19 cellular contexts compared by ENCODE assay signal in the genomic region with DNA sequence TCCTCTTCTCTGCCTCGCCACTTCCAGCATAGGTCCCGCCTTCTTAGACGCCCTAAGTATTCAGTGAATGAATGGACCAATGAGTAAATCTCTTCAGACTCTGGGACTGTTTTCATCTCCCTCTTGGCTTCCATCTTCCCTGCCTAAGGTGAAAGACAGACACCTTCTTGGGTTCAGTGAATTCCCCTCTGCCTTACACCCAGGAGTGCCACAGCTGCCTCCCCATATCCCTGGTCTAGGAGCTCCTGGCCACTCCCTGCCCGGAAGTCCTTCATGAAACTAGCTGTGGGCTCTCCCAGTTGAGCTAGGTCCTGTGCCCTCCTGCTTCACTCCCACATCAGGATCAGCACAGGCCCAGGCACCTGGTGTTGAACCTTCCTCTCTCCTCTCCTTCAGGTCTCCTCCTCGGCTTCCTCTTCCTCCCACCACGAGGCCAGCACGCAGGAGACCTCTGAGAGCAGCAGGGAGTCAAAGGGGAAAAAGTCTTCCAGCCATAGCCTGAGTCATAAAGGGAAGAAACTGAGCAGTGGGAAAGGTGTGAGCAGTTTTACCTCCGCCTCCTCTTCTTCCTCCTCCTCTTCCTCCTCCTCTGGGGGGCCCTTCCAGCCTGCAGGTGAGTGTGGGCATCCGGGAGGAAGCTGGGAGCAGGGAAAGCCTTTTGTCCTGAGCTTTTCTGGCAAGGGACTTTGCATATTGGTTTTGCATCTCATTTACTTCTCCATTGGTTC. TPM values are rescaled to one million over a fixed set of nuclear protein-coding genes. Genes with fewer than 3 reads are reported as not detected.
DNase-seq lines count a peak whose midpoint lies in the region; ATAC-seq and TF ChIP-seq lines count a peak whose summit lies in the region.
"Had no signal": no experiment of that assay in that cellular context is flagged by ENCODE, and none has a peak within 500 bp of the region (broad histone marks: within the 10 kb centered on the region; RNA-seq: fewer than 3 reads in every experiment).

No MANE protein-coding gene starts in this region.

- H3K4me3 ChIP-seq in CD4-positive, CD25-positive, alpha-beta regulatory T cell (ENCODE audit: low read depth, low read length) = no peak overlapping the region
- H3K4me3 ChIP-seq in DND-41 (ENCODE audit: low read depth in 1 of 2, low read length in 2 of 2) (no peak overlapping the region), GM23248 (no peak overlapping the region)
- H3K4me3 ChIP-seq in naive thymus-derived CD4-positive, alpha-beta T cell (ENCODE audit: low read length) = no peak overlapping the region
- H3K4me3 ChIP-seq: HAP-1, SJSA1, stomach, vagina had no signal

- peaks cover 3% of the 10 kb centered on the region; the same call in 1 of the 2 replicates for H3K79me2 ChIP-seq in DND-41 (ENCODE audit: insufficient read depth, low read length)
- no peaks in the 10 kb centered on the region for H3K79me2 ChIP-seq in GM23248 (ENCODE audit: insufficient read depth)

- in situ Hi-C loops in GM23248 (cut with MboI) = no loop called here

- DNase-seq in CD4-positive, CD25-positive, alpha-beta regulatory T cell = no peak
- no peak for DNase-seq in DND-41
- DNase-seq in activated CD8-positive, alpha-beta T cell treated with anti-CD3 and anti-CD28 coated beads, Interleukin-2, amount 10 ng/mL, durations not matched to agents 7 days and 5 days = no peak
- DNase-seq in naive thymus-derived CD4-positive, alpha-beta T cell = no peak
- DNase-seq in GM23248 = no peak
- no peak for DNase-seq in left cardiac atrium
- DNase-seq: aorta, EL, erythroblast, NCI-H1417 treated with DMSO at 0.1 percent for 48 hours, NCI-H226, occipital lobe, stomach had no signal

- H3K27ac ChIP-seq in CD4-positive, CD25-positive, alpha-beta regulatory T cell (ENCODE audit: insufficient read depth, low read length, poor library complexity, severe bottlenecking) = no peak overlapping the region
- 0 out of 2 replicates have a peak overlapping the region, but pooled peaks have one; percentile 13 for H3K27ac ChIP-seq in DND-41 (ENCODE audit: low read length)
- no peak overlapping the region for H3K27ac ChIP-seq in naive thymus-derived CD4-positive, alpha-beta T cell (ENCODE audit: low read depth, low read length)
- H3K27ac ChIP-seq in GM23248 = no peak overlapping the region
- H3K27ac ChIP-seq: C4-2B, SJSA1, vagina had no signal

- no peak overlapping the region for H2AFZ ChIP-seq in DND-41 (ENCODE audit: low read depth, low read length)
- no peak overlapping the region for H2AFZ ChIP-seq in GM23248

- H3K9ac ChIP-seq in DND-41 (ENCODE audit: low read depth, low read length) = no peak overlapping the region
- no peak overlapping the region for H3K9ac ChIP-seq in GM23248

- no peaks in the 10 kb centered on the region for H3K9me2 ChIP-seq in GM23248 (ENCODE audit: insufficient read depth)

- no peak for TF ChIP-seq CTCF in DND-41 (IDR thresholded peaks at IDR 0.05; ENCODE audit: borderline replicate concordance, extremely low read depth, low read length, poor library complexity, severe bottlenecking)

- H3K4me2 ChIP-seq in DND-41 (ENCODE audit: insufficient read depth, low read length) (no peak overlapping the region), GM23248 (ENCODE audit: unreplicated experiment) (no peak overlapping the region)

- POLR2A ChIA-PET in activated CD8-positive, alpha-beta T cell treated with anti-CD3 and anti-CD28 coated beads, Interleukin-2, amount 10 ng/mL, durations not matched to agents 7 days and 5 days (lab: Charles Lee) = interaction anchor here (1.2 to 2.9 kb wide), 3 partner anchors 8 to 13 kb away, joined by 4 to 11 read pairs (median 7); a partner anchor contains a TSS
- POLR2A ChIA-PET in naive thymus-derived CD4-positive, alpha-beta T cell (lab: Charles Lee) = interaction anchor here (1.9 to 15.9 kb wide), 3 partner anchors 8 to 13 kb away, joined by 4 to 317 read pairs (median 53); a partner anchor contains a TSS

- peaks cover 82% of the 10 kb centered on the region for H3K36me3 ChIP-seq in CD4-positive, CD25-positive, alpha-beta regulatory T cell (ENCODE audit: control insufficient read depth, insufficient read depth, low read length)
- H3K36me3 ChIP-seq in DND-41 (ENCODE audit: insufficient read depth, low read length) = peaks cover 95% of the 10 kb centered on the region
- H3K36me3 ChIP-seq in naive thymus-derived CD4-positive, alpha-beta T cell (ENCODE audit: control insufficient read depth in 2 of 3, insufficient read depth in 3 of 3, low read length in 3 of 3) = peaks cover 19 to 99% (median 26%) of the 10 kb centered on the region in 3 experiments
- H3K36me3 ChIP-seq in GM23248 (ENCODE audit: low read depth) = no peaks in the 10 kb centered on the region; the same call in 1 of the 2 replicates

- intact Hi-C loops in naive thymus-derived CD4-positive, alpha-beta T cell (cut with micrococcal nuclease) = no loop called here
- intact Hi-C loops in left cardiac atrium (cut with DNase I) = no loop called here

- H3K27me3 Mint-ChIP-seq in CD4-positive, CD25-positive, alpha-beta regulatory T cell = no peaks in the 10 kb centered on the region
- no peaks in the 10 kb centered on the region for H3K27me3 Mint-ChIP-seq in activated CD8-positive, alpha-beta T cell treated with anti-CD3 and anti-CD28 coated beads, Interleukin-2, amount 10 ng/mL, durations not matched to agents 7 days and 5 days (ENCODE audit: low read depth)
- no peaks in the 10 kb centered on the region for H3K27me3 Mint-ChIP-seq in naive thymus-derived CD4-positive, alpha-beta T cell

- H3K4me1 ChIP-seq in CD4-positive, CD25-positive, alpha-beta regulatory T cell (ENCODE audit: control insufficient read depth, insufficient read depth, low read length, poor library complexity, severe bottlenecking) = no peaks in the 10 kb centered on the region
- H3K4me1 ChIP-seq in DND-41 (ENCODE audit: insufficient read depth, low read length) = no peaks in the 10 kb centered on the region
- H3K4me1 ChIP-seq in naive thymus-derived CD4-positive, alpha-beta T cell (ENCODE audit: control insufficient read depth in 2 of 2, insufficient read depth in 2 of 2, low read length in 2 of 2) = peaks cover 0 to 3% of the 10 kb centered on the region in 2 donors
- H3K4me1 ChIP-seq in GM23248 (ENCODE audit: insufficient read depth) = no peaks in the 10 kb centered on the region
- H3K4me1 ChIP-seq: HAP-1, SJSA1, vagina had no signal

- peak overlapping the region in 2 of 3 donors; percentile 55 for H3K27ac Mint-ChIP-seq in CD4-positive, CD25-positive, alpha-beta regulatory T cell
- H3K27ac Mint-ChIP-seq in activated CD8-positive, alpha-beta T cell treated with anti-CD3 and anti-CD28 coated beads, Interleukin-2, amount 10 ng/mL, durations not matched to agents 7 days and 5 days = peak overlapping the region; percentile 78
- H3K27ac Mint-ChIP-seq in naive thymus-derived CD4-positive, alpha-beta T cell = peak overlapping the region in 7 of 9 donors; percentile 12 to 74 (median 61)

- ATAC-seq in CD4-positive, CD25-positive, alpha-beta regulatory T cell (ENCODE audit: low read depth in 2 of 2) = no peak
- no peak for ATAC-seq in DND-41 (ENCODE audit: insufficient read depth, low read depth)
- ATAC-seq in activated CD8-positive, alpha-beta T cell treated with anti-CD3 and anti-CD28 coated beads, Interleukin-2, amount 10 ng/mL, durations not matched to agents 7 days and 5 days = no peak
- no peak for ATAC-seq in naive thymus-derived CD4-positive, alpha-beta T cell
- ATAC-seq in HG02623 (IDR thresholded peaks at IDR 0.05; ENCODE audit: unreplicated experiment) = no peak
- no peak for ATAC-seq in left cardiac atrium

- H3K27me3 ChIP-seq in CD4-positive, CD25-positive, alpha-beta regulatory T cell (ENCODE audit: control insufficient read depth, insufficient read depth, low read length) = no peaks in the 10 kb centered on the region
- H3K27me3 ChIP-seq in DND-41 (ENCODE audit: insufficient read depth, low read length, poor library complexity) (no peaks in the 10 kb centered on the region), GM23248 (replicated peaks; ENCODE audit: insufficient read depth) (no peaks in the 10 kb centered on the region)
- H3K27me3 ChIP-seq in naive thymus-derived CD4-positive, alpha-beta T cell (ENCODE audit: control insufficient read depth in 2 of 2, insufficient read depth in 2 of 2, low read length in 2 of 2) = no peaks in the 10 kb centered on the region
- H3K27me3 ChIP-seq: SJSA1, stomach, vagina had no signal

- no peaks in the 10 kb centered on the region for H3K9me3 ChIP-seq in CD4-positive, CD25-positive, alpha-beta regulatory T cell (ENCODE audit: control insufficient read depth in 2 of 2, low read length in 2 of 2)
- H3K9me3 ChIP-seq in DND-41 (ENCODE audit: insufficient read depth, low read length, severe bottlenecking) (no peaks in the 10 kb centered on the region), GM23248 (ENCODE audit: low read depth) (no peaks in the 10 kb centered on the region)
- H3K9me3 ChIP-seq in naive thymus-derived CD4-positive, alpha-beta T cell (ENCODE audit: control insufficient read depth in 2 of 3, low read length in 3 of 3) = no peaks in the 10 kb centered on the region
- H3K9me3 ChIP-seq: HAP-1, SJSA1, stomach, vagina had no signal

- peaks cover 0 to 38% (median 12%) of the 10 kb centered on the region in 4 donors for H3K4me1 Mint-ChIP-seq in CD4-positive, CD25-positive, alpha-beta regulatory T cell
- H3K4me1 Mint-ChIP-seq in activated CD8-positive, alpha-beta T cell treated with anti-CD3 and anti-CD28 coated beads, Interleukin-2, amount 10 ng/mL, durations not matched to agents 7 days and 5 days (ENCODE audit: low read depth) = peaks cover 33% of the 10 kb centered on the region
- H3K4me1 Mint-ChIP-seq in naive thymus-derived CD4-positive, alpha-beta T cell = peaks cover 18 to 49% (median 37%) of the 10 kb centered on the region in 7 donors

- H4K20me1 ChIP-seq in DND-41 (ENCODE audit: insufficient read depth, low read length) = peaks cover 5% of the 10 kb centered on the region; the same call in 1 of the 2 replicates
- H4K20me1 ChIP-seq in GM23248 (ENCODE audit: insufficient read depth) = no peaks in the 10 kb centered on the region

- H3K4me3 Mint-ChIP-seq in CD4-positive, CD25-positive, alpha-beta regulatory T cell = peak overlapping the region in 1 of 4 donors; percentile 15
- H3K4me3 Mint-ChIP-seq in activated CD8-positive, alpha-beta T cell treated with anti-CD3 and anti-CD28 coated beads, Interleukin-2, amount 10 ng/mL, durations not matched to agents 7 days and 5 days = no peak overlapping the region
- no peak overlapping the region for H3K4me3 Mint-ChIP-seq in naive thymus-derived CD4-positive, alpha-beta T cell
- H3K4me3 Mint-ChIP-seq: mesothelial cell of epicardium had no signal

- no peaks in the 10 kb centered on the region for H3K9me3 Mint-ChIP-seq in CD4-positive, CD25-positive, alpha-beta regulatory T cell
- H3K9me3 Mint-ChIP-seq in activated CD8-positive, alpha-beta T cell treated with anti-CD3 and anti-CD28 coated beads, Interleukin-2, amount 10 ng/mL, durations not matched to agents 7 days and 5 days (ENCODE audit: insufficient read depth) = no peaks in the 10 kb centered on the region
- no peaks in the 10 kb centered on the region for H3K9me3 Mint-ChIP-seq in naive thymus-derived CD4-positive, alpha-beta T cell
- H3K9me3 Mint-ChIP-seq: mesothelial cell of epicardium had no signal

- CTCF ChIA-PET in activated CD8-positive, alpha-beta T cell treated with anti-CD3 and anti-CD28 coated beads, Interleukin-2, amount 10 ng/mL, durations not matched to agents 7 days and 5 days (lab: Charles Lee) = interaction anchor here (2.3 kb wide), 1 partner anchor 20 kb away, joined by 7 read pairs; no protein-coding TSS in a partner anchor
- CTCF ChIA-PET in naive thymus-derived CD4-positive, alpha-beta T cell (lab: Charles Lee) = interaction anchor here (1.1 to 2.6 kb wide), 2 partner anchors 12 to 19 kb away, joined by 6 to 9 read pairs; no protein-coding TSS in a partner anchor

- WGBS in GM23248 (ENCODE audit: low coverage in 1 of 2, low lambda C conversion rate in 2 of 2, missing lambda C conversion rate in 2 of 2), 2 experiments = 91 to 92% methylated on average over 9 of the region's 9 CpGs

- H3K36me3 Mint-ChIP-seq in CD4-positive, CD25-positive, alpha-beta regulatory T cell = peaks cover 36% of the 10 kb centered on the region
- H3K36me3 Mint-ChIP-seq in activated CD8-positive, alpha-beta T cell treated with anti-CD3 and anti-CD28 coated beads, Interleukin-2, amount 10 ng/mL, durations not matched to agents 7 days and 5 days (ENCODE audit: low read depth) = peaks cover 67% of the 10 kb centered on the region
- peaks cover 0 to 52% (median 17%) of the 10 kb centered on the region in 5 donors for H3K36me3 Mint-ChIP-seq in naive thymus-derived CD4-positive, alpha-beta T cell

- no peaks in the 10 kb centered on the region for H3F3A ChIP-seq in GM23248 (ENCODE audit: insufficient read depth)

RNA-seq across cellular contexts. Expression of a gene that starts 10.3 kb away (rescaled TPM):
- total RNA-seq in CD4-positive, CD25-positive, alpha-beta regulatory T cell = 361 TPM
- polyA plus RNA-seq in CD4-positive, CD25-positive, alpha-beta regulatory T cell = 1 to 10 TPM; 5.2 to 6.8 (median 6.6) TPM
- total RNA-seq in activated CD8-positive, alpha-beta T cell treated with anti-CD3 and anti-CD28 coated beads, Interleukin-2, amount 10 ng/mL, durations not matched to agents 7 days and 5 days = 100 to 1,000 TPM; 211 to 219 TPM
- total RNA-seq in naive thymus-derived CD4-positive, alpha-beta T cell = 100 to 1,000 TPM; 287 to 533 (median 384) TPM
- polyA plus RNA-seq in naive thymus-derived CD4-positive, alpha-beta T cell = 10 to 100 TPM; 10.2 to 11.7 TPM
- total RNA-seq in GM23248 (2014; rRNA removed; shearing (Covaris generic)) = 13.5 and 18.9 TPM in 2 replicates
- 2.4 and 3.1 TPM in 2 replicates for polyA plus RNA-seq in GM23248 (2016; fragmentation: Nextera tagmentation; extraction: Ambion mirVana)
- total RNA-seq in left cardiac atrium = 10 to 100 TPM; 76.1 to 88.9 TPM

RNA-seq across cellular contexts. Expression of a gene that starts 14.8 kb away (rescaled TPM):
- 8.7 TPM for total RNA-seq in CD4-positive, CD25-positive, alpha-beta regulatory T cell
- polyA plus RNA-seq in CD4-positive, CD25-positive, alpha-beta regulatory T cell = 10 to 100 TPM; 31.7 to 62.6 (median 40.6) TPM
- 10 to 100 TPM; 48.2 to 56.1 TPM for total RNA-seq in activated CD8-positive, alpha-beta T cell treated with anti-CD3 and anti-CD28 coated beads, Interleukin-2, amount 10 ng/mL, durations not matched to agents 7 days and 5 days
- total RNA-seq in naive thymus-derived CD4-positive, alpha-beta T cell = 10 to 100 TPM in 3 of 5 experiments, 1 to 10 TPM in 2; 8.0 to 39.6 (median 12.9) TPM
- polyA plus RNA-seq in naive thymus-derived CD4-positive, alpha-beta T cell = 10 to 100 TPM; 33.0 to 39.0 TPM
- 6.1 and 7.2 TPM in 2 replicates for total RNA-seq in GM23248 (2014; rRNA removed; shearing (Covaris generic))
- polyA plus RNA-seq in GM23248 (2016; fragmentation: Nextera tagmentation; extraction: Ambion mirVana) = 44.6 and 49.9 TPM in 2 replicates
- total RNA-seq in left cardiac atrium = 10 to 100 TPM; 51.1 to 66.2 TPM

RNA-seq across cellular contexts. Expression of a gene that starts 32.8 kb away (rescaled TPM):
- 0.25 TPM for total RNA-seq in CD4-positive, CD25-positive, alpha-beta regulatory T cell
- polyA plus RNA-seq in CD4-positive, CD25-positive, alpha-beta regulatory T cell = not detected
- under 1 TPM; 0.63 to 0.70 TPM for total RNA-seq in activated CD8-positive, alpha-beta T cell treated with anti-CD3 and anti-CD28 coated beads, Interleukin-2, amount 10 ng/mL, durations not matched to agents 7 days and 5 days
- total RNA-seq in naive thymus-derived CD4-positive, alpha-beta T cell = 1 to 10 TPM in 1 of 5 experiments, under 1 TPM in 1, not detected in 3; 0.34 to 2.7 TPM
- polyA plus RNA-seq in naive thymus-derived CD4-positive, alpha-beta T cell = under 1 TPM in 1 of 2 donors, not detected in 1; 0.09 TPM
- total RNA-seq in GM23248 (2014; rRNA removed; shearing (Covaris generic)) = 3.5 and 3.8 TPM in 2 replicates
- 4.6 and 5.5 TPM in 2 replicates for polyA plus RNA-seq in GM23248 (2016; fragmentation: Nextera tagmentation; extraction: Ambion mirVana)
- 10 to 100 TPM; 28.2 to 45.2 TPM for total RNA-seq in left cardiac atrium

RNA-seq across cellular contexts. Expression of a gene that starts 37.2 kb away (rescaled TPM):
- 107 TPM for total RNA-seq in CD4-positive, CD25-positive, alpha-beta regulatory T cell
- polyA plus RNA-seq in CD4-positive, CD25-positive, alpha-beta regulatory T cell = 100 to 1,000 TPM; 473 to 589 (median 509) TPM
- 100 to 1,000 TPM; 251 to 252 TPM for total RNA-seq in activated CD8-positive, alpha-beta T cell treated with anti-CD3 and anti-CD28 coated beads, Interleukin-2, amount 10 ng/mL, durations not matched to agents 7 days and 5 days
- total RNA-seq in naive thymus-derived CD4-positive, alpha-beta T cell = 100 to 1,000 TPM in 2 of 5 experiments, 10 to 100 TPM in 3; 60.8 to 287 (median 92.1) TPM
- polyA plus RNA-seq in naive thymus-derived CD4-positive, alpha-beta T cell = 100 to 1,000 TPM; 382 to 410 TPM
- 149 and 227 TPM in 2 replicates for total RNA-seq in GM23248 (2014; rRNA removed; shearing (Covaris generic))
- polyA plus RNA-seq in GM23248 (2016; fragmentation: Nextera tagmentation; extraction: Ambion mirVana) = 308 and 310 TPM in 2 replicates
- total RNA-seq in left cardiac atrium = 100 to 1,000 TPM; 139 to 163 TPM

RNA-seq across cellular contexts. Expression of a gene that starts 40.6 kb away (rescaled TPM):
- total RNA-seq in CD4-positive, CD25-positive, alpha-beta regulatory T cell = 0.59 TPM
- polyA plus RNA-seq in CD4-positive, CD25-positive, alpha-beta regulatory T cell = under 1 TPM in 1 of 4 donors, not detected in 3; 0.13 TPM
- 10 to 100 TPM; 11.4 to 11.6 TPM for total RNA-seq in activated CD8-positive, alpha-beta T cell treated with anti-CD3 and anti-CD28 coated beads, Interleukin-2, amount 10 ng/mL, durations not matched to agents 7 days and 5 days
- total RNA-seq in naive thymus-derived CD4-positive, alpha-beta T cell = 10 to 100 TPM in 1 of 5 experiments, under 1 TPM in 4; 0.19 to 13.4 (median 0.34) TPM
- polyA plus RNA-seq in naive thymus-derived CD4-positive, alpha-beta T cell = not detected
- 2.9 and 4.3 TPM in 2 replicates for total RNA-seq in GM23248 (2014; rRNA removed; shearing (Covaris generic))
- 1.0 and 1.2 TPM in 2 replicates for polyA plus RNA-seq in GM23248 (2016; fragmentation: Nextera tagmentation; extraction: Ambion mirVana)
- total RNA-seq in left cardiac atrium = 1 to 10 TPM; 1.4 to 3.9 TPM
